Comparison of ENCODE assay signal across 41 cellular contexts in genomic region chr5:137914758-137915157, GRCh38. TPM values are rescaled to one million over a fixed set of nuclear protein-coding genes. Genes with fewer than 3 reads are reported as not detected.
"Had no signal": no experiment of that assay in that cellular context is flagged by ENCODE, and none has a peak within 500 bp of the region (broad histone marks: within the 10 kb centered on the region; RNA-seq: fewer than 3 reads in every experiment).

No MANE protein-coding gene starts in this region.

- H3K27me3 Mint-ChIP-seq: activated naive CD8-positive, alpha-beta T cell treated with anti-CD3 and anti-CD28 coated beads for 36 hours had no signal

- FAIRE-seq: astrocyte, bronchial epithelial cell had no signal

- H3K4me1 ChIP-seq: adrenal gland, ascending aorta, body of pancreas, breast epithelium had no signal

- DNase-seq: activated effector memory CD4-positive, alpha-beta T cell treated with anti-CD3 and anti-CD28 coated beads, Interleukin-2, amount 50 U/mL, for 16 hours; activated effector memory CD4-positive, alpha-beta T cell treated with Interleukin-2 at 50 U/mL for 16 hours; activated gamma-delta T cell; activated gamma-delta T cell treated with Interleukin-2 at 50 U/mL for 16 hours; activated naive CD4-positive, alpha-beta T cell; activated naive CD4-positive, alpha-beta T cell treated with anti-CD3 and anti-CD28 coated beads for 36 hours; activated naive CD4-positive, alpha-beta T cell treated with anti-CD3 and anti-CD28 coated beads, Interleukin-2, amount 10 ng/mL, durations not matched to agents 7 days and 5 days; activated naive CD4-positive, alpha-beta T cell treated with anti-CD3 and anti-CD28 coated beads, Interleukin-2, amount 50 U/mL, for 16 hours; activated naive CD4-positive, alpha-beta T cell treated with Interleukin-2 at 50 U/mL for 16 hours; activated naive CD8-positive, alpha-beta T cell treated with anti-CD3 and anti-CD28 coated beads for 36 hours; activated naive CD8-positive, alpha-beta T cell treated with anti-CD3 and anti-CD28 coated beads, Interleukin-2, amount 10 ng/mL, durations not matched to agents 7 days and 5 days; activated naive CD8-positive, alpha-beta T cell treated with anti-CD3 and anti-CD28 coated beads, Interleukin-2, amount 50 U/mL, for 24 hours; activated T-cell treated with anti-CD3 and anti-CD28 coated beads, Interleukin-2, amount 50 U/mL, for 24 hours; activated T-cell treated with anti-CD3 and anti-CD28 coated beads, Interleukin-2, amount 50 U/mL, for 4 hours; activated T-cell treated with anti-CD3 and anti-CD28 coated beads, Interleukin-2, amount 50 U/mL, for 48 hours; activated T-cell treated with anti-CD3 and anti-CD28 coated beads, Interleukin-2, amount 50 U/mL, for 72 hours; adrenal gland; amniotic stem cell; amygdala; anterior cingulate cortex; aorta; body of pancreas; brain microvascular endothelial cell; caudate nucleus; central memory CD4-positive, alpha-beta T cell; cerebellar nuclear complex had no signal

- H3K27ac Mint-ChIP-seq: activated naive CD4-positive, alpha-beta T cell treated with anti-CD3 and anti-CD28 coated beads for 36 hours; activated naive CD4-positive, alpha-beta T cell treated with anti-CD3 and anti-CD28 coated beads, Interleukin-2, amount 10 ng/mL, durations not matched to agents 7 days and 5 days; activated naive CD4-positive, alpha-beta T cell treated with anti-CD3 and anti-CD28 coated beads, Interleukin-2, amount 50 U/mL, for 24 hours; activated naive CD4-positive, alpha-beta T cell treated with anti-CD3 and anti-CD28 coated beads, Interleukin-2, amount 50 U/mL, for 72 hours; activated naive CD8-positive, alpha-beta T cell; activated naive CD8-positive, alpha-beta T cell treated with anti-CD3 and anti-CD28 coated beads for 36 hours; activated naive CD8-positive, alpha-beta T cell treated with anti-CD3 and anti-CD28 coated beads, Interleukin-2, amount 10 ng/mL, durations not matched to agents 7 days and 5 days; activated naive CD8-positive, alpha-beta T cell treated with anti-CD3 and anti-CD28 coated beads, Interleukin-2, amount 50 U/mL, for 24 hours; activated T-cell treated with anti-CD3 and anti-CD28 coated beads, Interleukin-2, amount 50 U/mL, for 24 hours; activated T-cell treated with anti-CD3 and anti-CD28 coated beads, Interleukin-2, amount 50 U/mL, for 72 hours; activated T-helper 1 cell treated with anti-CD3 and anti-CD28 coated beads, Interleukin-12 subunit alpha, Interleukin-12 subunit beta, Interleukin-2, Interleukin-4 antibody, amounts not matched to agents 30 ng/mL and 10 ng/mL and 1 ng/mL, durations not matched to agents 14 hours and 24 hours and 36 hours; activated T-helper 17 cell treated with anti-CD3 and anti-CD28 coated beads, Interleukin-2, amount 50 U/mL, for 72 hours; activated T-helper 2 cell treated with anti-CD3 and anti-CD28 coated beads, Interferon-gamma antibody, Interleukin-2, Interleukin-4, amounts not matched to agents 10 μg/mL and 5 μg/mL and 100 μg/mL, durations not matched to agents 14 hours and 24 hours and 36 hours; brain had no signal

- H3K4me1 Mint-ChIP-seq: activated naive CD4-positive, alpha-beta T cell treated with anti-CD3 and anti-CD28 coated beads, Interleukin-2, amount 10 ng/mL, durations not matched to agents 7 days and 5 days; activated naive CD4-positive, alpha-beta T cell treated with anti-CD3 and anti-CD28 coated beads, Interleukin-2, amount 50 U/mL, for 24 hours; activated naive CD8-positive, alpha-beta T cell treated with anti-CD3 and anti-CD28 coated beads for 36 hours; activated naive CD8-positive, alpha-beta T cell treated with anti-CD3 and anti-CD28 coated beads, Interleukin-2, amount 10 ng/mL, durations not matched to agents 7 days and 5 days; activated naive CD8-positive, alpha-beta T cell treated with anti-CD3 and anti-CD28 coated beads, Interleukin-2, amount 50 U/mL, for 24 hours; activated T-helper 17 cell treated with anti-CD3 and anti-CD28 coated beads, Interleukin-2, amount 50 U/mL, for 72 hours; brain; central memory CD8-positive, alpha-beta T cell had no signal

- ATAC-seq: activated naive CD4-positive, alpha-beta T cell treated with anti-CD3 and anti-CD28 coated beads, Interleukin-2, amount 50 U/mL, for 72 hours; activated naive CD8-positive, alpha-beta T cell treated with anti-CD3 and anti-CD28 coated beads, Interleukin-2, amount 50 U/mL, for 24 hours; activated T-cell treated with anti-CD3 and anti-CD28 coated beads, Interleukin-2, amount 50 U/mL, for 4 hours; activated T-cell treated with anti-CD3 and anti-CD28 coated beads, Interleukin-2, amount 50 U/mL, for 72 hours; activated T-helper 17 cell treated with anti-CD3 and anti-CD28 coated beads, Interleukin-2, amount 50 U/mL, for 72 hours; body of pancreas had no signal

- H3K4me3 Mint-ChIP-seq: activated naive CD4-positive, alpha-beta T cell treated with anti-CD3 and anti-CD28 coated beads for 36 hours; activated naive CD4-positive, alpha-beta T cell treated with anti-CD3 and anti-CD28 coated beads, Interleukin-2, amount 10 ng/mL, durations not matched to agents 7 days and 5 days; activated naive CD4-positive, alpha-beta T cell treated with anti-CD3 and anti-CD28 coated beads, Interleukin-2, amount 50 U/mL, for 24 hours; activated naive CD8-positive, alpha-beta T cell; activated naive CD8-positive, alpha-beta T cell treated with anti-CD3 and anti-CD28 coated beads for 36 hours; activated naive CD8-positive, alpha-beta T cell treated with anti-CD3 and anti-CD28 coated beads, Interleukin-2, amount 10 ng/mL, durations not matched to agents 7 days and 5 days; activated naive CD8-positive, alpha-beta T cell treated with anti-CD3 and anti-CD28 coated beads, Interleukin-2, amount 50 U/mL, for 24 hours; activated T-cell treated with anti-CD3 and anti-CD28 coated beads, Interleukin-2, amount 50 U/mL, for 24 hours; activated T-cell treated with anti-CD3 and anti-CD28 coated beads, Interleukin-2, amount 50 U/mL, for 4 hours; activated T-cell treated with anti-CD3 and anti-CD28 coated beads, Interleukin-2, amount 50 U/mL, for 72 hours; activated T-helper 1 cell treated with anti-CD3 and anti-CD28 coated beads, Interleukin-12 subunit alpha, Interleukin-12 subunit beta, Interleukin-2, Interleukin-4 antibody, amounts not matched to agents 30 ng/mL and 10 ng/mL and 1 ng/mL, durations not matched to agents 14 hours and 24 hours and 36 hours; activated T-helper 17 cell treated with anti-CD3 and anti-CD28 coated beads, Interleukin-2, amount 50 U/mL, for 72 hours; brain; central memory CD8-positive, alpha-beta T cell had no signal

- H3K4me3 ChIP-seq: adrenal gland, ascending aorta, body of pancreas, breast epithelium, cardiac muscle cell had no signal

- H3K27ac ChIP-seq: adrenal gland, ascending aorta, body of pancreas, brain microvascular endothelial cell, breast epithelium, cardiac muscle cell had no signal

- H3K36me3 Mint-ChIP-seq: activated naive CD4-positive, alpha-beta T cell treated with anti-CD3 and anti-CD28 coated beads, Interleukin-2, amount 10 ng/mL, durations not matched to agents 7 days and 5 days; activated naive CD8-positive, alpha-beta T cell treated with anti-CD3 and anti-CD28 coated beads for 36 hours had no signal

- H3K36me3 ChIP-seq: adrenal gland, ascending aorta, brain microvascular endothelial cell, breast epithelium, cardiac muscle cell had no signal

- H3K27me3 ChIP-seq: adrenal gland, ascending aorta, body of pancreas, brain microvascular endothelial cell, breast epithelium, cardiac muscle cell had no signal

RNA-seq across cellular contexts. Expression of gene PKD2L2, which starts 25.5 kb away (rescaled TPM):
- total RNA-seq: activated naive CD4-positive, alpha-beta T cell treated with anti-CD3 and anti-CD28 coated beads for 36 hours; activated naive CD8-positive, alpha-beta T cell treated with anti-CD3 and anti-CD28 coated beads for 36 hours; activated naive CD8-positive, alpha-beta T cell treated with anti-CD3 and anti-CD28 coated beads, Interleukin-2, amount 10 ng/mL, durations not matched to agents 7 days and 5 days; activated T-cell treated with anti-CD3 and anti-CD28 coated beads, Interleukin-2, amount 50 U/mL, for 4 hours; activated T-helper 1 cell treated with anti-CD3 and anti-CD28 coated beads, Interleukin-12 subunit alpha, Interleukin-12 subunit beta, Interleukin-2, Interleukin-4 antibody, amounts not matched to agents 30 ng/mL and 10 ng/mL and 1 ng/mL, durations not matched to agents 14 hours and 24 hours and 36 hours; activated T-helper 2 cell treated with anti-CD3 and anti-CD28 coated beads, Interferon-gamma antibody, Interleukin-2, Interleukin-4, amounts not matched to agents 10 μg/mL and 5 μg/mL and 100 μg/mL, durations not matched to agents 14 hours and 24 hours and 36 hours; aorta; ascending aorta; astrocyte; body of pancreas; bronchial epithelial cell; cardiac muscle cell; cerebellum; chondrocyte had no signal
- polyA plus RNA-seq: aorta, cardiac muscle cell had no signal

RNA-seq across cellular contexts. Expression of gene MYOT, which starts 47.1 kb away (rescaled TPM):
- total RNA-seq: activated naive CD4-positive, alpha-beta T cell treated with anti-CD3 and anti-CD28 coated beads for 36 hours; activated naive CD4-positive, alpha-beta T cell treated with anti-CD3 and anti-CD28 coated beads, Interleukin-2, amount 50 U/mL, for 72 hours; activated naive CD8-positive, alpha-beta T cell treated with anti-CD3 and anti-CD28 coated beads for 36 hours; activated naive CD8-positive, alpha-beta T cell treated with anti-CD3 and anti-CD28 coated beads, Interleukin-2, amount 10 ng/mL, durations not matched to agents 7 days and 5 days; activated T-cell treated with anti-CD3 and anti-CD28 coated beads, Interleukin-2, amount 50 U/mL, for 4 hours; activated T-cell treated with anti-CD3 and anti-CD28 coated beads, Interleukin-2, amount 50 U/mL, for 72 hours; activated T-helper 1 cell treated with anti-CD3 and anti-CD28 coated beads, Interleukin-12 subunit alpha, Interleukin-12 subunit beta, Interleukin-2, Interleukin-4 antibody, amounts not matched to agents 30 ng/mL and 10 ng/mL and 1 ng/mL, durations not matched to agents 14 hours and 24 hours and 36 hours; activated T-helper 17 cell treated with anti-CD3 and anti-CD28 coated beads, Interleukin-2, amount 50 U/mL, for 72 hours; activated T-helper 2 cell treated with anti-CD3 and anti-CD28 coated beads, Interferon-gamma antibody, Interleukin-2, Interleukin-4, amounts not matched to agents 10 μg/mL and 5 μg/mL and 100 μg/mL, durations not matched to agents 14 hours and 24 hours and 36 hours; astrocyte; bronchial epithelial cell; cardiac muscle cell; chondrocyte had no signal
- polyA plus RNA-seq: cardiac muscle cell had no signal
